In genomic region chr1:115706774-115707425, GRCh38 we compare ENCODE assay signal across 8 cellular contexts.
DNase-seq lines count a peak whose midpoint lies in the region; ATAC-seq and TF ChIP-seq lines count a peak whose summit lies in the region.

No MANE protein-coding gene starts in this region.

- no peaks in the 10 kb centered on the region for H4K20me1 ChIP-seq in hepatocyte (ENCODE audit: insufficient read depth, poor library complexity, severe bottlenecking)

- no peaks in the 10 kb centered on the region for H3K9me3 Mint-ChIP-seq in CD8-positive, alpha-beta T cell
- H3K9me3 Mint-ChIP-seq in activated CD8-positive, alpha-beta T cell treated with anti-CD3 and anti-CD28 coated beads for 36 hours = no peaks in the 10 kb centered on the region

- peak; percentile 71 for TF ChIP-seq CTCF in CD8-positive, alpha-beta T cell (IDR thresholded peaks at IDR 0.05)
- peak; percentile 80 for TF ChIP-seq CTCF in activated CD8-positive, alpha-beta T cell treated with anti-CD3 and anti-CD28 coated beads for 36 hours (IDR thresholded peaks at IDR 0.05)
- peak; percentile 76 for TF ChIP-seq CTCF in hepatocyte (IDR thresholded peaks at IDR 0.05; ENCODE audit: poor library complexity)

- H3K79me2 ChIP-seq in hepatocyte = no peaks in the 10 kb centered on the region

- POLR2A ChIA-PET in CD8-positive, alpha-beta T cell (lab: Charles Lee) = no interaction called here
- POLR2A ChIA-PET in activated CD8-positive, alpha-beta T cell treated with anti-CD3 and anti-CD28 coated beads for 36 hours (lab: Charles Lee) = interaction anchor here (1.1 kb wide), 1 partner anchor 18 kb away, joined by 3 read pairs; no protein-coding TSS in a partner anchor

- no peaks in the 10 kb centered on the region for H3K9me2 ChIP-seq in hepatocyte (replicated peaks; ENCODE audit: insufficient read depth)

- no peaks in the 10 kb centered on the region for H3K9me3 ChIP-seq in CD8-positive, alpha-beta T cell (ENCODE audit: low read length)
- H3K9me3 ChIP-seq in hepatocyte (ENCODE audit: low read depth) = no peaks in the 10 kb centered on the region

- H3K4me1 ChIP-seq in CD8-positive, alpha-beta T cell (ENCODE audit: insufficient read depth, low read length) = no peaks in the 10 kb centered on the region
- H3K4me1 ChIP-seq in hepatocyte (ENCODE audit: insufficient read depth) = peaks cover 16% of the 10 kb centered on the region

- no peak for ATAC-seq in CD8-positive, alpha-beta T cell
- ATAC-seq in activated CD8-positive, alpha-beta T cell treated with anti-CD3 and anti-CD28 coated beads for 36 hours = peak; percentile 51
- ATAC-seq in GM18858 (IDR thresholded peaks at IDR 0.05; ENCODE audit: unreplicated experiment) = no peak

- no peak overlapping the region for H3K27ac Mint-ChIP-seq in CD8-positive, alpha-beta T cell
- no peak overlapping the region for H3K27ac Mint-ChIP-seq in activated CD8-positive, alpha-beta T cell treated with anti-CD3 and anti-CD28 coated beads for 36 hours

- H3K36me3 Mint-ChIP-seq in CD8-positive, alpha-beta T cell = no peaks in the 10 kb centered on the region
- no peaks in the 10 kb centered on the region for H3K36me3 Mint-ChIP-seq in activated CD8-positive, alpha-beta T cell treated with anti-CD3 and anti-CD28 coated beads for 36 hours (ENCODE audit: low read depth)

- no peak for DNase-seq in CD8-positive, alpha-beta T cell
- peak; percentile 23 for DNase-seq in GM19238 (ENCODE audit: insufficient read length, low spot score)
- DNase-seq in NCI-H1417 (lab: John Stamatoyannopoulos, UW) = peak; percentile 18 to 72 (median 58)
- DNase-seq in activated CD8-positive, alpha-beta T cell treated with anti-CD3 and anti-CD28 coated beads for 36 hours = peak; percentile 10
- DNase-seq in hepatocyte (ENCODE audit: low spot score) = peak; percentile 72
- peak; percentile 15 for DNase-seq in stromal cell of bone marrow (ENCODE audit: low read depth)
- DNase-seq in amygdala (lab: John Stamatoyannopoulos, UW) = no peak

- H3K4me2 ChIP-seq in hepatocyte = no peak overlapping the region

- H3K4me3 ChIP-seq in CD8-positive, alpha-beta T cell (ENCODE audit: low read depth, low read length) = no peak overlapping the region
- no peak overlapping the region for H3K4me3 ChIP-seq in hepatocyte

- H3K27ac ChIP-seq in CD8-positive, alpha-beta T cell (ENCODE audit: low read depth, low read length) = no peak overlapping the region
- H3K27ac ChIP-seq in hepatocyte = no peak overlapping the region

- no peaks in the 10 kb centered on the region for H3K4me1 Mint-ChIP-seq in CD8-positive, alpha-beta T cell (ENCODE audit: low read depth)
- H3K4me1 Mint-ChIP-seq in activated CD8-positive, alpha-beta T cell treated with anti-CD3 and anti-CD28 coated beads for 36 hours (ENCODE audit: low read depth) = no peaks in the 10 kb centered on the region

- peak overlapping the region; percentile 14 for H2AFZ ChIP-seq in hepatocyte

- peaks cover 14% of the 10 kb centered on the region for H3K27me3 Mint-ChIP-seq in CD8-positive, alpha-beta T cell (ENCODE audit: low read depth)
- peaks cover 6% of the 10 kb centered on the region for H3K27me3 Mint-ChIP-seq in activated CD8-positive, alpha-beta T cell treated with anti-CD3 and anti-CD28 coated beads for 36 hours

- CTCF ChIA-PET in CD8-positive, alpha-beta T cell (lab: Charles Lee) = interaction anchor here (0.5 to 2.1 kb wide), 16 partner anchors 10 to 567 kb away, joined by 3 to 13 read pairs (median 4); no protein-coding TSS in a partner anchor
- CTCF ChIA-PET in activated CD8-positive, alpha-beta T cell treated with anti-CD3 and anti-CD28 coated beads for 36 hours (lab: Charles Lee) = interaction anchor here (0.6 to 3.3 kb wide), 54 partner anchors 10 to 569 kb away, joined by 3 to 40 read pairs (median 4); partner anchors contain the start of gene VANGL1

- 49% methylated on average over 7 of the region's 7 CpGs for WGBS in hepatocyte (ENCODE audit: low lambda C conversion rate, missing lambda C conversion rate)

- no peaks in the 10 kb centered on the region for H3K36me3 ChIP-seq in CD8-positive, alpha-beta T cell (ENCODE audit: insufficient read depth, low read length)
- no peaks in the 10 kb centered on the region for H3K36me3 ChIP-seq in hepatocyte (replicated peaks; ENCODE audit: insufficient read depth, low read depth)

- intact Hi-C loops in CD8-positive, alpha-beta T cell (cut with DNase I, micrococcal nuclease) = loop anchor here in 1 of 2 experiments (2.0 to 5.0 kb wide), 2 partner anchors 568 to 780 kb away; no protein-coding TSS in a partner anchor
- intact Hi-C loops in activated CD8-positive, alpha-beta T cell treated with anti-CD3 and anti-CD28 coated beads for 36 hours (cut with micrococcal nuclease) = loop anchor here (10.0 kb wide), 1 partner anchor 92 kb away; no protein-coding TSS in a partner anchor

- H3K4me3 Mint-ChIP-seq in CD8-positive, alpha-beta T cell = no peak overlapping the region
- no peak overlapping the region for H3K4me3 Mint-ChIP-seq in activated CD8-positive, alpha-beta T cell treated with anti-CD3 and anti-CD28 coated beads for 36 hours

- H3K27me3 ChIP-seq in CD8-positive, alpha-beta T cell (ENCODE audit: insufficient read depth, low read length) = no peaks in the 10 kb centered on the region
- no peaks in the 10 kb centered on the region for H3K27me3 ChIP-seq in hepatocyte

Comparison
In these comparisons a context has a peak if more than half of its experiments do, and no peak if none do; other contexts are left out.
1. DNase-seq: peak in GM19238 (single experiment), NCI-H1417 (3 of 3), activated CD8-positive, alpha-beta T cell treated with anti-CD3 and anti-CD28 coated beads for 36 hours (single experiment), hepatocyte (single experiment) and stromal cell of bone marrow (single experiment); none in CD8-positive, alpha-beta T cell (0 of 7) and amygdala (0 of 56).
2. Peak in every context shown above with its lines, with median percentiles within 50 percentile points of each other: CTCF ChIP-seq.